Comparison of ENCODE assay signal across 8 cellular contexts in genomic region chr17:731644-731942, GRCh38. TPM values are rescaled to one million over a fixed set of nuclear protein-coding genes. Genes with fewer than 3 reads are reported as not detected.
A peak's percentile ranks its signal among the peaks of the same experiment; 100 is the strongest.
DNase-seq lines count a peak whose midpoint lies in the region; ATAC-seq, FAIRE-seq and TF ChIP-seq lines count a peak whose summit lies in the region.
"Not testable (repeated sequence)": the region's sequence is repeated elsewhere in the genome, so short reads cannot be mapped to it uniquely, and the experiment has no call there.

No MANE protein-coding gene starts in this region.

- TF ChIP-seq CTCF in A549 (IDR thresholded peaks at IDR 0.05); Loucy (conservative IDR thresholded peaks at IDR 0.05; ENCODE audit: low read length); mucosa of descending colon (IDR thresholded peaks at IDR 0.05): not testable (repeated sequence)

- not testable (repeated sequence) for H3K9me2 ChIP-seq in Loucy (replicated peaks; ENCODE audit: low read depth, low read length)

- peak overlapping the region; percentile 80 for H3K4me3 ChIP-seq in A549
- H3K4me3 ChIP-seq in Loucy (ENCODE audit: low read length, poor library complexity, severe bottlenecking), result peak overlapping the region; percentile 75
- peak overlapping the region; percentile 23 for H3K4me3 ChIP-seq in mucosa of descending colon
- H3K4me3 ChIP-seq in skeletal muscle satellite cell (ENCODE audit: low read length), result peak overlapping the region; percentile 85

- WGBS in A549 (ENCODE audit: missing lambda C conversion rate), result 12% methylated on average over 13 of the region's 16 CpGs

- not testable (repeated sequence) for H3K36me3 ChIP-seq in Loucy (ENCODE audit: insufficient read depth, low read length); mucosa of descending colon (ENCODE audit: low read depth)
- H3K36me3 ChIP-seq in skeletal muscle satellite cell (ENCODE audit: insufficient read depth, low read length), result peaks cover 19% of the 10 kb centered on the region

- H3K27ac ChIP-seq in A549, result peak overlapping the region; percentile 89 to 96

- peaks cover 38% of the 10 kb centered on the region for H3K79me2 ChIP-seq in Loucy (ENCODE audit: insufficient read depth, low read length)

- not testable (repeated sequence) for TF ChIP-seq POLR2A in A549 (IDR thresholded peaks at IDR 0.05; ENCODE audit: low read length)

- not testable (repeated sequence) for H3F3A ChIP-seq in Loucy (ENCODE audit: low read depth)

- H4K20me1 ChIP-seq in Loucy (ENCODE audit: insufficient read depth, low read length, poor library complexity, severe bottlenecking), result not testable (repeated sequence)

- peaks cover 14% of the 10 kb centered on the region for H3K4me1 ChIP-seq in A549
- H3K4me1 ChIP-seq in Loucy (ENCODE audit: insufficient read depth, low read length, poor library complexity, severe bottlenecking), result peaks cover 45% of the 10 kb centered on the region
- H3K4me1 ChIP-seq in mucosa of descending colon (ENCODE audit: low read depth); skeletal muscle satellite cell (ENCODE audit: control insufficient read depth, insufficient read depth, low read length): not testable (repeated sequence)

- not testable (repeated sequence) for TF ChIP-seq RAD21 in A549 (conservative IDR thresholded peaks at IDR 0.05 in 1 of 2, IDR thresholded peaks at IDR 0.05 in 1 of 2)

- H3K27me3 ChIP-seq in Loucy (ENCODE audit: insufficient read depth, low read length, poor library complexity, severe bottlenecking); skeletal muscle satellite cell (ENCODE audit: control insufficient read depth, insufficient read depth, low read length): not testable (repeated sequence)

- H3K9me3 Mint-ChIP-seq in activated CD4-positive, alpha-beta memory T cell treated with anti-CD3 and anti-CD28 coated beads for 36 hours; central memory CD8-positive, alpha-beta T cell: not testable (repeated sequence)

- H3K9me3 ChIP-seq in A549; Loucy (ENCODE audit: insufficient read depth, low read depth, low read length); mucosa of descending colon; skeletal muscle satellite cell (replicated peaks; ENCODE audit: low read length): not testable (repeated sequence)

- not testable (repeated sequence) for FAIRE-seq in A549 (lab: Jason Lieb, UNC)

- TF ChIP-seq EP300 in A549 (IDR thresholded peaks at IDR 0.05), result not testable (repeated sequence)

- CTCF ChIA-PET in A549 (lab: Yijun Ruan, JAX), result interaction anchor here (1.0 to 3.0 kb wide), 5 partner anchors 11 to 319 kb away, joined by 4 to 15 read pairs (median 8); partner anchors contain the start of genes GEMIN4 and TIMM22
- CTCF ChIA-PET in activated CD4-positive, alpha-beta memory T cell treated with anti-CD3 and anti-CD28 coated beads for 36 hours (lab: Charles Lee), result interaction anchor here (1.6 kb wide), 1 partner anchor 319 kb away, joined by 3 read pairs; no protein-coding TSS in a partner anchor

- H3K9ac ChIP-seq in Loucy (ENCODE audit: low read depth, low read length, poor library complexity, severe bottlenecking) (peak overlapping the region; percentile 79), skeletal muscle satellite cell (ENCODE audit: low read depth, low read length) (peak overlapping the region; percentile 83)

- H2AFZ ChIP-seq in Loucy (ENCODE audit: low read length), result peak overlapping the region; percentile 87

- POLR2A ChIA-PET in A549 (lab: Yijun Ruan, JAX); activated CD4-positive, alpha-beta memory T cell treated with anti-CD3 and anti-CD28 coated beads for 36 hours (lab: Charles Lee): not testable (repeated sequence)

- H3K4me1 Mint-ChIP-seq in activated CD4-positive, alpha-beta memory T cell treated with anti-CD3 and anti-CD28 coated beads for 36 hours (ENCODE audit: low read depth), result peaks cover 13% of the 10 kb centered on the region
- peaks cover 16% of the 10 kb centered on the region for H3K4me1 Mint-ChIP-seq in central memory CD8-positive, alpha-beta T cell

- DNase-seq in A549 (ENCODE audit: low read depth in 1 of 2, low spot score in 1 of 2); central memory CD8-positive, alpha-beta T cell (ENCODE audit: low spot score in 2 of 2); Right ventricle myocardium inferior (ENCODE audit: missing footprints): not testable (repeated sequence)
- peak; percentile 15 for DNase-seq in activated CD4-positive, alpha-beta memory T cell treated with anti-CD3 and anti-CD28 coated beads for 36 hours
- peak in 1 of 3 donors; percentile 16 for DNase-seq in mucosa of descending colon

- H3K27ac Mint-ChIP-seq in activated CD4-positive, alpha-beta memory T cell treated with anti-CD3 and anti-CD28 coated beads for 36 hours; central memory CD8-positive, alpha-beta T cell (ENCODE audit: low read depth): not testable (repeated sequence)

- H3K4me3 Mint-ChIP-seq in activated CD4-positive, alpha-beta memory T cell treated with anti-CD3 and anti-CD28 coated beads for 36 hours, result peak overlapping the region; percentile 65
- H3K4me3 Mint-ChIP-seq in central memory CD8-positive, alpha-beta T cell, result peak overlapping the region; percentile 68

- H3K36me3 Mint-ChIP-seq in activated CD4-positive, alpha-beta memory T cell treated with anti-CD3 and anti-CD28 coated beads for 36 hours; central memory CD8-positive, alpha-beta T cell (ENCODE audit: insufficient read depth): not testable (repeated sequence)

- intact Hi-C loops in activated CD4-positive, alpha-beta memory T cell treated with anti-CD3 and anti-CD28 coated beads for 36 hours (cut with micrococcal nuclease); Right ventricle myocardium inferior (cut with DNase I); mucosa of descending colon (cut with DNase I, micrococcal nuclease): not testable (repeated sequence)

- peak; percentile 58 to 64 for ATAC-seq in A549
- peak; percentile 6 for ATAC-seq in GM19467 (IDR thresholded peaks at IDR 0.05; ENCODE audit: unreplicated experiment)
- ATAC-seq in central memory CD8-positive, alpha-beta T cell (replicated peaks; ENCODE audit: extremely low read depth, poor library complexity, severe bottlenecking); mucosa of descending colon: not testable (repeated sequence)
- peak; percentile 15 for ATAC-seq in Right ventricle myocardium inferior

- peak overlapping the region; percentile 96 for H3K4me2 ChIP-seq in A549
- H3K4me2 ChIP-seq in Loucy (ENCODE audit: low read depth, low read length, poor library complexity, severe bottlenecking), result peak overlapping the region; percentile 73
- H3K4me2 ChIP-seq in skeletal muscle satellite cell (ENCODE audit: low read length), result peak overlapping the region; percentile 77

- not testable (repeated sequence) for H3K27me3 Mint-ChIP-seq in activated CD4-positive, alpha-beta memory T cell treated with anti-CD3 and anti-CD28 coated beads for 36 hours; central memory CD8-positive, alpha-beta T cell

RNA-seq across cellular contexts. Expression of gene TLCD3A, which starts 0.8 kb away (rescaled TPM):
- polyA plus RNA-seq in A549 (2011; rRNA removed) (29.5 and 35.1 TPM in 2 replicates), A549 (2017; fragmentation: RNase III; extraction: RNeasy Plus Mini Kit Qiagen cat#74134 plus additional on column Dnase treatment) (28.5 to 31.5 TPM (median 30.8 TPM) in 3 replicates)
- polyA plus RNA-seq in A549 (2012; cell fraction: cytosol; rRNA removed), result 42.9 and 53.3 TPM in 2 replicates
- polyA plus RNA-seq in A549 (2012; cell fraction: nucleus; rRNA removed), result 35.4 and 40.6 TPM in 2 replicates
- polyA minus RNA-seq in A549 (2011; rRNA and poly(A)+ RNA removed), result 47.1 and 53.6 TPM in 2 replicates
- total RNA-seq in activated CD4-positive, alpha-beta memory T cell treated with anti-CD3 and anti-CD28 coated beads for 36 hours, result 1 to 10 TPM; 6.9 to 8.4 TPM
- total RNA-seq in Right ventricle myocardium inferior (2.5 TPM), mucosa of descending colon (10 to 100 TPM in 1 of 3 donors, 1 to 10 TPM in 2; 4.9 to 14.8 (median 6.0) TPM)
- total RNA-seq in skeletal muscle satellite cell (2012; rRNA removed), result 30.9 and 36.0 TPM in 2 replicates

RNA-seq across cellular contexts. Expression of gene VPS53, which starts 17.0 kb away (rescaled TPM):
- polyA plus RNA-seq in A549 (2011; rRNA removed), result 32.1 and 34.2 TPM in 2 replicates
- 18.0 and 21.3 TPM in 2 replicates for polyA plus RNA-seq in A549 (2012; cell fraction: cytosol; rRNA removed)
- 20.1 and 22.7 TPM in 2 replicates for polyA plus RNA-seq in A549 (2012; cell fraction: nucleus; rRNA removed)
- 20.0 to 21.7 TPM (median 21.5 TPM) in 3 replicates for polyA plus RNA-seq in A549 (2017; fragmentation: RNase III; extraction: RNeasy Plus Mini Kit Qiagen cat#74134 plus additional on column Dnase treatment)
- polyA minus RNA-seq in A549 (2011; rRNA and poly(A)+ RNA removed), result 135 and 173 TPM in 2 replicates
- total RNA-seq in activated CD4-positive, alpha-beta memory T cell treated with anti-CD3 and anti-CD28 coated beads for 36 hours, result 10 to 100 TPM; 57.1 to 59.9 TPM
- 33.5 TPM for total RNA-seq in Right ventricle myocardium inferior
- 10 to 100 TPM; 66.8 to 76.8 (median 71.7) TPM for total RNA-seq in mucosa of descending colon
- total RNA-seq in skeletal muscle satellite cell (2012; rRNA removed), result 14.2 and 17.3 TPM in 2 replicates

RNA-seq across cellular contexts. Expression of gene GEMIN4, which starts 20.5 kb away (rescaled TPM):
- polyA plus RNA-seq in A549 (2011; rRNA removed) (36.1 and 51.8 TPM in 2 replicates), A549 (2017; fragmentation: RNase III; extraction: RNeasy Plus Mini Kit Qiagen cat#74134 plus additional on column Dnase treatment) (45.5 to 49.0 TPM (median 47.6 TPM) in 3 replicates)
- 47.7 and 57.8 TPM in 2 replicates for polyA plus RNA-seq in A549 (2012; cell fraction: cytosol; rRNA removed)
- polyA plus RNA-seq in A549 (2012; cell fraction: nucleus; rRNA removed), result 87.8 and 97.5 TPM in 2 replicates
- polyA minus RNA-seq in A549 (2011; rRNA and poly(A)+ RNA removed), result 75.5 and 86.7 TPM in 2 replicates
- 10 to 100 TPM; 38.8 to 39.6 TPM for total RNA-seq in activated CD4-positive, alpha-beta memory T cell treated with anti-CD3 and anti-CD28 coated beads for 36 hours
- total RNA-seq in Right ventricle myocardium inferior (12.6 TPM), mucosa of descending colon (10 to 100 TPM; 15.5 to 20.3 (median 16.4) TPM)
- total RNA-seq in skeletal muscle satellite cell (2012; rRNA removed), result 17.5 and 21.0 TPM in 2 replicates

RNA-seq across cellular contexts. Expression of gene GLOD4, which starts 50.5 kb away (rescaled TPM):
- polyA plus RNA-seq in A549 (2011; rRNA removed) (98.3 and 133 TPM in 2 replicates), A549 (2017; fragmentation: RNase III; extraction: RNeasy Plus Mini Kit Qiagen cat#74134 plus additional on column Dnase treatment) (119 to 141 TPM (median 132 TPM) in 3 replicates)
- polyA plus RNA-seq in A549 (2012; cell fraction: cytosol; rRNA removed), result 56.4 and 60.1 TPM in 2 replicates
- polyA plus RNA-seq in A549 (2012; cell fraction: nucleus; rRNA removed), result 29.1 and 63.3 TPM in 2 replicates
- polyA minus RNA-seq in A549 (2011; rRNA and poly(A)+ RNA removed), result 24.9 and 29.2 TPM in 2 replicates
- total RNA-seq in activated CD4-positive, alpha-beta memory T cell treated with anti-CD3 and anti-CD28 coated beads for 36 hours, result 10 to 100 TPM; 56.3 to 66.5 TPM
- total RNA-seq in Right ventricle myocardium inferior (21.2 TPM), mucosa of descending colon (10 to 100 TPM; 64.3 to 97.6 (median 88.5) TPM)
- 45.9 and 46.9 TPM in 2 replicates for total RNA-seq in skeletal muscle satellite cell (2012; rRNA removed)

RNA-seq across cellular contexts. Expression of gene MRM3, which starts 50.6 kb away (rescaled TPM):
- polyA plus RNA-seq in A549 (2011; rRNA removed) (27.1 and 38.8 TPM in 2 replicates), A549 (2017; fragmentation: RNase III; extraction: RNeasy Plus Mini Kit Qiagen cat#74134 plus additional on column Dnase treatment) (45.4 to 48.2 TPM (median 47.1 TPM) in 3 replicates)
- 34.2 and 36.3 TPM in 2 replicates for polyA plus RNA-seq in A549 (2012; cell fraction: cytosol; rRNA removed)
- polyA plus RNA-seq in A549 (2012; cell fraction: nucleus; rRNA removed), result 33.7 and 34.2 TPM in 2 replicates
- polyA minus RNA-seq in A549 (2011; rRNA and poly(A)+ RNA removed), result 17.1 and 19.2 TPM in 2 replicates
- 10 to 100 TPM; 24.6 to 26.1 TPM for total RNA-seq in activated CD4-positive, alpha-beta memory T cell treated with anti-CD3 and anti-CD28 coated beads for 36 hours
- total RNA-seq in Right ventricle myocardium inferior (18.7 TPM), mucosa of descending colon (10 to 100 TPM; 12.2 to 14.8 (median 12.4) TPM)
- 23.6 and 27.1 TPM in 2 replicates for total RNA-seq in skeletal muscle satellite cell (2012; rRNA removed)

Comparison
In these comparisons a context has a peak if more than half of its experiments do, and no peak if none do; other contexts are left out.
1. H3K4me3 ChIP-seq: peak in every context shown above with its lines; median percentile 85 in skeletal muscle satellite cell; 80 in A549; 75 in Loucy; 23 in mucosa of descending colon.